ENCODE assay signal across 21 cellular contexts in genomic region chr17:42139093-42139492, GRCh38. TPM values are rescaled to one million over a fixed set of nuclear protein-coding genes. Genes with fewer than 3 reads are reported as not detected.
DNase-seq lines count a peak whose midpoint lies in the region; ATAC-seq, FAIRE-seq and TF ChIP-seq lines count a peak whose summit lies in the region.
"Had no signal": no experiment of that assay in that cellular context is flagged by ENCODE, and none has a peak within 500 bp of the region (broad histone marks: within the 10 kb centered on the region; RNA-seq: fewer than 3 reads in every experiment).

No MANE protein-coding gene starts in this region.

- CTCF ChIA-PET in Panc1 (lab: Charles Lee), result no interaction called here

- peaks cover 16% of the 10 kb centered on the region for H3K4me1 ChIP-seq in Panc1 (ENCODE audit: control insufficient read depth, insufficient read depth, low read length)
- H3K4me1 ChIP-seq in right cardiac atrium (ENCODE audit: control insufficient read depth, insufficient read depth, low read length), result peaks cover 23% of the 10 kb centered on the region
- peaks cover 94 to 98% of the 10 kb centered on the region in 2 donors for H3K4me1 ChIP-seq in gastrocnemius medialis

- intact Hi-C loops in Right ventricle myocardium inferior (cut with DNase I), result no loop called here
- intact Hi-C loops in left cardiac atrium (cut with DNase I), result no loop called here
- intact Hi-C loops in Panc1 (cut with micrococcal nuclease; ENCODE audit: unreplicated experiment), result no loop called here
- intact Hi-C loops in right cardiac atrium (cut with DNase I), result no loop called here
- intact Hi-C loops in gastrocnemius medialis (cut with DNase I; ENCODE audit: low total_unique reads), result no loop called here

- no peak for FAIRE-seq in urothelium cell line (lab: Jason Lieb, UNC)

- POLR2A ChIA-PET in Panc1 (lab: Charles Lee), result no interaction called here

- H3K36me3 ChIP-seq in Panc1 (ENCODE audit: control insufficient read depth, insufficient read depth, low read length) (no peaks in the 10 kb centered on the region; the same call in 1 of the 2 replicates), gastrocnemius medialis (no peaks in the 10 kb centered on the region)

- no peak for TF ChIP-seq POLR2A in gastrocnemius medialis (IDR thresholded peaks at IDR 0.05)

- ATAC-seq in Right ventricle myocardium inferior (peak; percentile 2), left cardiac atrium (no peak), Panc1 (peak; percentile 18; the same call in 1 of the 2 replicates), right cardiac atrium (no peak), gastrocnemius medialis (no peak)

- no peak for DNase-seq in Right ventricle myocardium inferior (ENCODE audit: missing footprints)
- DNase-seq in left cardiac atrium, result no peak
- no peak for DNase-seq in Panc1 (ENCODE audit: low read depth, low spot score)
- DNase-seq in right cardiac atrium, result no peak
- no peak for DNase-seq in gastrocnemius medialis
- no peak for DNase-seq in urothelium cell line (ENCODE audit: low spot score)
- no peak for DNase-seq in activated CD4-positive, alpha-beta T cell treated with anti-CD3 and anti-CD28 coated beads, Interleukin-2, amount 50 U/mL, for 48 hours
- no peak for DNase-seq in OCI-M1 (lab: John Stamatoyannopoulos, UW)
- DNase-seq: COR-L47; DMS153; EL; GM23248; MG63; NCI-H1092 treated with DMSO at 0.1 percent for 48 hours; NCI-H1694 treated with DMSO at 0.1 percent for 48 hours; NCI-H69; NK-92 treated with Interleukin-12 subunit alpha and Interleukin-12 subunit beta, amount 100 ng/mL, for 24 hours; PC-9; SHP77 had no signal

- TF ChIP-seq CTCF in Panc1 (IDR thresholded peaks at IDR 0.05) (no peak), gastrocnemius medialis (IDR thresholded peaks at IDR 0.05 in 4 of 5, conservative IDR thresholded peaks at IDR 0.05 in 1 of 5) (no peak)

- whole genome bisulfite sequencing in right cardiac atrium, result 80% methylated on average over 6 of the region's 6 CpGs

- H3K4me3 ChIP-seq in Panc1 (ENCODE audit: low read depth in 2 of 2, low read length in 2 of 2) (no peak overlapping the region), right cardiac atrium (ENCODE audit: low read length) (no peak overlapping the region), gastrocnemius medialis (no peak overlapping the region)
- H3K4me3 ChIP-seq: BLaER1 treated with 17β-estradiol and CSF1 and Interleukin-3, amounts not matched to agents 10 nM and 100 nM; GM23248; MG63; PC-9 had no signal

- in situ Hi-C loops in Panc1 (cut with HindIII; ENCODE audit: low pct_unique_long_range_greater_than_20kb, low sequenced_read_pairs), result no loop called here
- in situ Hi-C loops in gastrocnemius medialis (cut with MboI; ENCODE audit: low sequenced_read_pairs in 4 of 4), result no loop called here

- no peaks in the 10 kb centered on the region for H3K27me3 ChIP-seq in Panc1 (ENCODE audit: control insufficient read depth, insufficient read depth, low read length)
- H3K27me3 ChIP-seq in right cardiac atrium (ENCODE audit: control insufficient read depth, insufficient read depth), result no peaks in the 10 kb centered on the region
- no peaks in the 10 kb centered on the region for H3K27me3 ChIP-seq in gastrocnemius medialis
- H3K27me3 ChIP-seq: BLaER1 treated with 17β-estradiol and CSF1 and Interleukin-3, amounts not matched to agents 10 nM and 100 nM; MG63 had no signal

- no peaks in the 10 kb centered on the region for H3K9me3 ChIP-seq in Panc1 (ENCODE audit: control insufficient read depth, insufficient read depth, low read depth, low read length)
- H3K9me3 ChIP-seq in right cardiac atrium (ENCODE audit: control insufficient read depth, low read length), result no peaks in the 10 kb centered on the region
- no peaks in the 10 kb centered on the region for H3K9me3 ChIP-seq in gastrocnemius medialis
- H3K9me3 ChIP-seq: BLaER1 treated with 17β-estradiol and CSF1 and Interleukin-3, amounts not matched to agents 10 nM and 100 nM; MG63 had no signal

- H3K27ac ChIP-seq in Panc1 (ENCODE audit: low read length) (no peak overlapping the region), right cardiac atrium (ENCODE audit: low read length) (peak overlapping the region; percentile 13), gastrocnemius medialis (peak overlapping the region; percentile 10 to 85 (median 44))
- H3K27ac ChIP-seq: 22Rv1, GM23248, PC-9 had no signal

- BruUV-seq in Panc1 (replicated peaks; lab: Mats Ljungman, UMichigan), result no TSS peak

RNA-seq across cellular contexts. Expression of gene RAB5C, which starts 15.7 kb away (rescaled TPM):
- 45.6 TPM for total RNA-seq in Right ventricle myocardium inferior
- 10 to 100 TPM; 68.2 to 72.6 TPM for total RNA-seq in left cardiac atrium
- 141 TPM for total RNA-seq in Panc1 (2021; ENCODE audit: unreplicated experiment)
- 195 TPM for polyA plus RNA-seq in Panc1 (2012; ENCODE audit: insufficient read length)
- total RNA-seq in right cardiac atrium, result 10 to 100 TPM; 39.9 to 58.1 (median 53.8) TPM
- polyA plus RNA-seq in right cardiac atrium, result 55.0 TPM
- 10 to 100 TPM; 33.0 to 42.5 (median 37.6) TPM for total RNA-seq in gastrocnemius medialis

RNA-seq across cellular contexts. Expression of gene HSPB9, which starts 16.5 kb away (rescaled TPM):
- total RNA-seq in Right ventricle myocardium inferior (0.11 TPM), left cardiac atrium (under 1 TPM in 1 of 2 donors, not detected in 1; 0.24 TPM), Panc1 (2021; ENCODE audit: unreplicated experiment) (not detected), right cardiac atrium (under 1 TPM in 3 of 4 donors, not detected in 1; 0.20 to 0.21 (median 0.20) TPM), gastrocnemius medialis (not detected)
- not detected for polyA plus RNA-seq in Panc1 (2012; ENCODE audit: insufficient read length)
- 0.18 TPM for polyA plus RNA-seq in right cardiac atrium
- total RNA-seq: GM23248, PC-9 had no signal

RNA-seq across cellular contexts. Expression of gene KAT2A, which starts 17.9 kb away (rescaled TPM):
- total RNA-seq in Right ventricle myocardium inferior (22.0 TPM), left cardiac atrium (10 to 100 TPM; 19.8 to 23.4 TPM), Panc1 (2021; ENCODE audit: unreplicated experiment) (67.0 TPM), right cardiac atrium (10 to 100 TPM; 15.8 to 32.4 (median 23.3) TPM), gastrocnemius medialis (10 to 100 TPM in 1 of 4 donors, 1 to 10 TPM in 3; 1.8 to 15.0 (median 6.3) TPM)
- 60.6 TPM for polyA plus RNA-seq in Panc1 (2012; ENCODE audit: insufficient read length)
- 30.1 TPM for polyA plus RNA-seq in right cardiac atrium

RNA-seq across cellular contexts. Expression of gene DHX58, which starts 26.6 kb away (rescaled TPM):
- total RNA-seq in Right ventricle myocardium inferior, result 5.0 TPM
- total RNA-seq in left cardiac atrium, result 1 to 10 TPM; 6.4 to 6.7 TPM
- total RNA-seq in Panc1 (2021; ENCODE audit: unreplicated experiment), result 9.7 TPM
- 8.5 TPM for polyA plus RNA-seq in Panc1 (2012; ENCODE audit: insufficient read length)
- 1 to 10 TPM; 5.4 to 8.0 (median 6.1) TPM for total RNA-seq in right cardiac atrium
- polyA plus RNA-seq in right cardiac atrium, result 7.2 TPM
- 1 to 10 TPM; 1.1 to 4.4 (median 3.1) TPM for total RNA-seq in gastrocnemius medialis

RNA-seq across cellular contexts. Expression of gene ZNF385C, which starts 40.8 kb away (rescaled TPM):
- total RNA-seq in Right ventricle myocardium inferior (0.11 TPM), left cardiac atrium (under 1 TPM; 0.13 to 0.27 TPM), Panc1 (2021; ENCODE audit: unreplicated experiment) (0.21 TPM), right cardiac atrium (under 1 TPM in 3 of 4 donors, not detected in 1; 0.29 to 0.42 (median 0.31) TPM), gastrocnemius medialis (under 1 TPM in 2 of 4 donors, not detected in 2; 0.26 to 0.78 TPM)
- 0.35 TPM for polyA plus RNA-seq in Panc1 (2012; ENCODE audit: insufficient read length)
- 0.32 TPM for polyA plus RNA-seq in right cardiac atrium
- total RNA-seq: GM23248 had no signal
- polyA plus RNA-seq: GM23248 had no signal

Comparison
In these comparisons a context has a peak if more than half of its experiments do, and no peak if none do; other contexts are left out.
1. ATAC-seq: peak in Right ventricle myocardium inferior (single experiment) and Panc1 (single experiment); none in left cardiac atrium (0 of 2), right cardiac atrium (0 of 2) and gastrocnemius medialis (0 of 2).